ENCODE assay signal across 1 cellular context in the genomic region with DNA sequence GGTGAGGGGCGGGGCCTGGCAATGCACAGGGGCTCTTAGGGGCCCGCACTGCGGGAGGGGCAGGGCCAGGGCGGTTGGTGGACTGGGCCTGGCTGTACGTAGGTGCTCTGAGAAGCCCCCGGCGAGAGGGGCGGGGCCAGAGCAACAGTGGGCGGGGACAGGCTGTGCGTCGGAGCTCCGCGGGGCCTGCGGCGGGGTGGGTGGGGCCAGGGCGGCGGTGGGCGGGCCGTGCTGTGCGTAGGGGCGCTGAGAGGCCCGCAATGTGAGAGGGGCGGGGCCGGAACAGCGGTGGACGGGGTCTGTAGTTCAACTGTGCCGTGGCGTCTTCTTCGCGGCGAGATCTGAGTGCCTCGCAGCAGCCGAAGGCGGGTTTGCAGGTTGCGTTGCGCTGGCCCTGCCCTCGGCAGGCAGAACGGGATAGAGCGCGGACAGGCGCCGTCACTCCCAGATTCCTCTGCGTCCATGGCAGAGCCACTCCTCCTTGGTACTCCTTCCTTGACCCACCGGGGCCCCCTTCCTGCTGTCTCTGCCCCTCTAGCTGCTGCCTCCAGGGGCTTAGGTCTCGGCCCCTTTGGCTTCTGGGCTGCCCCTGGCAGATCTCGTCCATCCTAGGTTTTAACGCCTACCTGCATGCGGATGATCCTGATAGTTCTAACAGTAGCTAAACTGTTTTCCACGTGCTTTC.
A peak's percentile ranks its signal among the peaks of the same experiment; 100 is the strongest.
TF ChIP-seq lines count a peak whose summit lies in the region.

No MANE protein-coding gene starts in this region.

TF ChIP-seq in HepG2, 621 proteins besides CTCF, POLR2A, EP300 and RAD21 (continued from another document and continues in another):
- TF ChIP-seq, protein P1, sequence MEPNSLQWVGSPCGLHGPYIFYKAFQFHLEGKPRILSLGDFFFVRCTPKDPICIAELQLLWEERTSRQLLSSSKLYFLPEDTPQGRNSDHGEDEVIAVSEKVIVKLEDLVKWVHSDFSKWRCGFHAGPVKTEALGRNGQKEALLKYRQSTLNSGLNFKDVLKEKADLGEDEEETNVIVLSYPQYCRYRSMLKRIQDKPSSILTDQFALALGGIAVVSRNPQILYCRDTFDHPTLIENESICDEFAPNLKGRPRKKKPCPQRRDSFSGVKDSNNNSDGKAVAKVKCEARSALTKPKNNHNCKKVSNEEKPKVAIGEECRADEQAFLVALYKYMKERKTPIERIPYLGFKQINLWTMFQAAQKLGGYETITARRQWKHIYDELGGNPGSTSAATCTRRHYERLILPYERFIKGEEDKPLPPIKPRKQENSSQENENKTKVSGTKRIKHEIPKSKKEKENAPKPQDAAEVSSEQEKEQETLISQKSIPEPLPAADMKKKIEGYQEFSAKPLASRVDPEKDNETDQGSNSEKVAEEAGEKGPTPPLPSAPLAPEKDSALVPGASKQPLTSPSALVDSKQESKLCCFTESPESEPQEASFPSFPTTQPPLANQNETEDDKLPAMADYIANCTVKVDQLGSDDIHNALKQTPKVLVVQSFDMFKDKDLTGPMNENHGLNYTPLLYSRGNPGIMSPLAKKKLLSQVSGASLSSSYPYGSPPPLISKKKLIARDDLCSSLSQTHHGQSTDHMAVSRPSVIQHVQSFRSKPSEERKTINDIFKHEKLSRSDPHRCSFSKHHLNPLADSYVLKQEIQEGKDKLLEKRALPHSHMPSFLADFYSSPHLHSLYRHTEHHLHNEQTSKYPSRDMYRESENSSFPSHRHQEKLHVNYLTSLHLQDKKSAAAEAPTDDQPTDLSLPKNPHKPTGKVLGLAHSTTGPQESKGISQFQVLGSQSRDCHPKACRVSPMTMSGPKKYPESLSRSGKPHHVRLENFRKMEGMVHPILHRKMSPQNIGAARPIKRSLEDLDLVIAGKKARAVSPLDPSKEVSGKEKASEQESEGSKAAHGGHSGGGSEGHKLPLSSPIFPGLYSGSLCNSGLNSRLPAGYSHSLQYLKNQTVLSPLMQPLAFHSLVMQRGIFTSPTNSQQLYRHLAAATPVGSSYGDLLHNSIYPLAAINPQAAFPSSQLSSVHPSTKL (CRISPR knock-in tag; IDR thresholded peaks at IDR 0.05) = peak; percentile 62; the same call in 1 of the 2 replicates
- TF ChIP-seq SP4 (CRISPR knock-in tag; IDR thresholded peaks at IDR 0.05) = peak; percentile 87
- no peak; the same call in 1 of the 2 replicates for TF ChIP-seq ZMAT3 (CRISPR knock-in tag; conservative IDR thresholded peaks at IDR 0.05)
- TF ChIP-seq PAWR (CRISPR knock-in tag; IDR thresholded peaks at IDR 0.05; ENCODE audit: borderline replicate concordance) = 0 out of 2 replicates have a peak, but pooled peaks have one; percentile 65
- TF ChIP-seq ZFX (CRISPR knock-in tag; IDR thresholded peaks at IDR 0.05; ENCODE audit: low read depth) = peak; percentile 31
- 0 out of 2 replicates have a peak, but pooled peaks have one; percentile 21 for TF ChIP-seq TGIF2 (CRISPR knock-in tag; IDR thresholded peaks at IDR 0.05)
- TF ChIP-seq POLR2AphosphoS5 (IDR thresholded peaks at IDR 0.05; ENCODE audit: low read depth, low read length) = peak; percentile 53
- TF ChIP-seq ZNF772 (CRISPR knock-in tag; IDR thresholded peaks at IDR 0.05) = peak; percentile 3; the same call in 1 of the 2 replicates
- TF ChIP-seq ADNP (CRISPR knock-in tag; IDR thresholded peaks at IDR 0.05) = no peak
- TF ChIP-seq, protein P2, sequence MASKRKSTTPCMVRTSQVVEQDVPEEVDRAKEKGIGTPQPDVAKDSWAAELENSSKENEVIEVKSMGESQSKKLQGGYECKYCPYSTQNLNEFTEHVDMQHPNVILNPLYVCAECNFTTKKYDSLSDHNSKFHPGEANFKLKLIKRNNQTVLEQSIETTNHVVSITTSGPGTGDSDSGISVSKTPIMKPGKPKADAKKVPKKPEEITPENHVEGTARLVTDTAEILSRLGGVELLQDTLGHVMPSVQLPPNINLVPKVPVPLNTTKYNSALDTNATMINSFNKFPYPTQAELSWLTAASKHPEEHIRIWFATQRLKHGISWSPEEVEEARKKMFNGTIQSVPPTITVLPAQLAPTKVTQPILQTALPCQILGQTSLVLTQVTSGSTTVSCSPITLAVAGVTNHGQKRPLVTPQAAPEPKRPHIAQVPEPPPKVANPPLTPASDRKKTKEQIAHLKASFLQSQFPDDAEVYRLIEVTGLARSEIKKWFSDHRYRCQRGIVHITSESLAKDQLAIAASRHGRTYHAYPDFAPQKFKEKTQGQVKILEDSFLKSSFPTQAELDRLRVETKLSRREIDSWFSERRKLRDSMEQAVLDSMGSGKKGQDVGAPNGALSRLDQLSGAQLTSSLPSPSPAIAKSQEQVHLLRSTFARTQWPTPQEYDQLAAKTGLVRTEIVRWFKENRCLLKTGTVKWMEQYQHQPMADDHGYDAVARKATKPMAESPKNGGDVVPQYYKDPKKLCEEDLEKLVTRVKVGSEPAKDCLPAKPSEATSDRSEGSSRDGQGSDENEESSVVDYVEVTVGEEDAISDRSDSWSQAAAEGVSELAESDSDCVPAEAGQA (IDR thresholded peaks at IDR 0.05; ENCODE audit: low read depth) = 0 out of 2 replicates have a peak, but pooled peaks have one; percentile 17
- TF ChIP-seq, protein P2 (CRISPR knock-in tag; IDR thresholded peaks at IDR 0.05; ENCODE audit: borderline replicate concordance) = no peak
- TF ChIP-seq ZNF607 (CRISPR knock-in tag; IDR thresholded peaks at IDR 0.05; ENCODE audit: borderline replicate concordance) = peak; percentile 71; the same call in 1 of the 2 replicates
- peak; percentile 62; the same call in 2 of the 3 replicates for TF ChIP-seq MXI1 (IDR thresholded peaks at IDR 0.05; ENCODE audit: borderline replicate concordance, low read depth, low read length)
- TF ChIP-seq, protein P3, sequence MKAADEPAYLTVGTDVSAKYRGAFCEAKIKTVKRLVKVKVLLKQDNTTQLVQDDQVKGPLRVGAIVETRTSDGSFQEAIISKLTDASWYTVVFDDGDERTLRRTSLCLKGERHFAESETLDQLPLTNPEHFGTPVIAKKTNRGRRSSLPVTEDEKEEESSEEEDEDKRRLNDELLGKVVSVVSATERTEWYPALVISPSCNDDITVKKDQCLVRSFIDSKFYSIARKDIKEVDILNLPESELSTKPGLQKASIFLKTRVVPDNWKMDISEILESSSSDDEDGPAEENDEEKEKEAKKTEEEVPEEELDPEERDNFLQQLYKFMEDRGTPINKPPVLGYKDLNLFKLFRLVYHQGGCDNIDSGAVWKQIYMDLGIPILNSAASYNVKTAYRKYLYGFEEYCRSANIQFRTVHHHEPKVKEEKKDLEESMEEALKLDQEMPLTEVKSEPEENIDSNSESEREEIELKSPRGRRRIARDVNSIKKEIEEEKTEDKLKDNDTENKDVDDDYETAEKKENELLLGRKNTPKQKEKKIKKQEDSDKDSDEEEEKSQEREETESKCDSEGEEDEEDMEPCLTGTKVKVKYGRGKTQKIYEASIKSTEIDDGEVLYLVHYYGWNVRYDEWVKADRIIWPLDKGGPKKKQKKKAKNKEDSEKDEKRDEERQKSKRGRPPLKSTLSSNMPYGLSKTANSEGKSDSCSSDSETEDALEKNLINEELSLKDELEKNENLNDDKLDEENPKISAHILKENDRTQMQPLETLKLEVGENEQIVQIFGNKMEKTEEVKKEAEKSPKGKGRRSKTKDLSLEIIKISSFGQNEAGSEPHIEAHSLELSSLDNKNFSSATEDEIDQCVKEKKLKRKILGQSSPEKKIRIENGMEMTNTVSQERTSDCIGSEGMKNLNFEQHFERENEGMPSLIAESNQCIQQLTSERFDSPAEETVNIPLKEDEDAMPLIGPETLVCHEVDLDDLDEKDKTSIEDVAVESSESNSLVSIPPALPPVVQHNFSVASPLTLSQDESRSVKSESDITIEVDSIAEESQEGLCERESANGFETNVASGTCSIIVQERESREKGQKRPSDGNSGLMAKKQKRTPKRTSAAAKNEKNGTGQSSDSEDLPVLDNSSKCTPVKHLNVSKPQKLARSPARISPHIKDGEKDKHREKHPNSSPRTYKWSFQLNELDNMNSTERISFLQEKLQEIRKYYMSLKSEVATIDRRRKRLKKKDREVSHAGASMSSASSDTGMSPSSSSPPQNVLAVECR (CRISPR knock-in tag; IDR thresholded peaks at IDR 0.05; ENCODE audit: borderline replicate concordance) = peak; percentile 11; the same call in 1 of the 2 replicates
- TF ChIP-seq ZNF124 (CRISPR knock-in tag; IDR thresholded peaks at IDR 0.05) = 0 out of 2 replicates have a peak, but pooled peaks have one; percentile 31
- TF ChIP-seq ZNF709 (CRISPR knock-in tag; IDR thresholded peaks at IDR 0.05) = 0 out of 2 replicates have a peak, but pooled peaks have one; percentile 24
- 0 out of 2 replicates have a peak, but pooled peaks have one; percentile 15 for TF ChIP-seq FOSL2 (CRISPR knock-in tag; IDR thresholded peaks at IDR 0.05)
- 0 out of 2 replicates have a peak, but pooled peaks have one; percentile 6 for TF ChIP-seq ZSCAN31 (CRISPR knock-in tag; IDR thresholded peaks at IDR 0.05; ENCODE audit: low read depth)
- TF ChIP-seq ZBTB7B (CRISPR knock-in tag; IDR thresholded peaks at IDR 0.05) = peak; percentile 53; the same call in 1 of the 2 replicates
- 0 out of 2 replicates have a peak, but pooled peaks have one; percentile 18 for TF ChIP-seq CEBPG (CRISPR knock-in tag; IDR thresholded peaks at IDR 0.05)
- peak; percentile 68; the same call in 1 of the 2 replicates for TF ChIP-seq ZNF230 (CRISPR knock-in tag; IDR thresholded peaks at IDR 0.05)
- no peak for TF ChIP-seq NFRKB (IDR thresholded peaks at IDR 0.05)
- TF ChIP-seq, protein P4, sequence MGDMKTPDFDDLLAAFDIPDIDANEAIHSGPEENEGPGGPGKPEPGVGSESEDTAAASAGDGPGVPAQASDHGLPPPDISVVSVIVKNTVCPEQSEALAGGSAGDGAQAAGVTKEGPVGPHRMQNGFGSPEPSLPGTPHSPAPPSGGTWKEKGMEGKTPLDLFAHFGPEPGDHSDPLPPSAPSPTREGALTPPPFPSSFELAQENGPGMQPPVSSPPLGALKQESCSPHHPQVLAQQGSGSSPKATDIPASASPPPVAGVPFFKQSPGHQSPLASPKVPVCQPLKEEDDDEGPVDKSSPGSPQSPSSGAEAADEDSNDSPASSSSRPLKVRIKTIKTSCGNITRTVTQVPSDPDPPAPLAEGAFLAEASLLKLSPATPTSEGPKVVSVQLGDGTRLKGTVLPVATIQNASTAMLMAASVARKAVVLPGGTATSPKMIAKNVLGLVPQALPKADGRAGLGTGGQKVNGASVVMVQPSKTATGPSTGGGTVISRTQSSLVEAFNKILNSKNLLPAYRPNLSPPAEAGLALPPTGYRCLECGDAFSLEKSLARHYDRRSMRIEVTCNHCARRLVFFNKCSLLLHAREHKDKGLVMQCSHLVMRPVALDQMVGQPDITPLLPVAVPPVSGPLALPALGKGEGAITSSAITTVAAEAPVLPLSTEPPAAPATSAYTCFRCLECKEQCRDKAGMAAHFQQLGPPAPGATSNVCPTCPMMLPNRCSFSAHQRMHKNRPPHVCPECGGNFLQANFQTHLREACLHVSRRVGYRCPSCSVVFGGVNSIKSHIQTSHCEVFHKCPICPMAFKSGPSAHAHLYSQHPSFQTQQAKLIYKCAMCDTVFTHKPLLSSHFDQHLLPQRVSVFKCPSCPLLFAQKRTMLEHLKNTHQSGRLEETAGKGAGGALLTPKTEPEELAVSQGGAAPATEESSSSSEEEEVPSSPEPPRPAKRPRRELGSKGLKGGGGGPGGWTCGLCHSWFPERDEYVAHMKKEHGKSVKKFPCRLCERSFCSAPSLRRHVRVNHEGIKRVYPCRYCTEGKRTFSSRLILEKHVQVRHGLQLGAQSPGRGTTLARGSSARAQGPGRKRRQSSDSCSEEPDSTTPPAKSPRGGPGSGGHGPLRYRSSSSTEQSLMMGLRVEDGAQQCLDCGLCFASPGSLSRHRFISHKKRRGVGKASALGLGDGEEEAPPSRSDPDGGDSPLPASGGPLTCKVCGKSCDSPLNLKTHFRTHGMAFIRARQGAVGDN (CRISPR knock-in tag; IDR thresholded peaks at IDR 0.05) = peak; percentile 88
- no peak for TF ChIP-seq ZFP90 (CRISPR knock-in tag; IDR thresholded peaks at IDR 0.05; ENCODE audit: borderline replicate concordance)
- peak; percentile 76 for TF ChIP-seq ERF (CRISPR knock-in tag; IDR thresholded peaks at IDR 0.05)
- TF ChIP-seq ZNF34 (CRISPR knock-in tag; IDR thresholded peaks at IDR 0.05; ENCODE audit: borderline replicate concordance) = 0 out of 2 replicates have a peak, but pooled peaks have one; percentile 3
- TF ChIP-seq ZNF225 (CRISPR knock-in tag; IDR thresholded peaks at IDR 0.05) = 0 out of 2 replicates have a peak, but pooled peaks have one; percentile 27
- no peak for TF ChIP-seq SMARCE1 (IDR thresholded peaks at IDR 0.05; ENCODE audit: borderline replicate concordance)
- TF ChIP-seq NR2F6 (IDR thresholded peaks at IDR 0.05) = no peak
- TF ChIP-seq NR2F6 (CRISPR knock-in tag; IDR thresholded peaks at IDR 0.05) = peak; percentile 12; the same call in 1 of the 2 replicates
- TF ChIP-seq, protein P5, sequence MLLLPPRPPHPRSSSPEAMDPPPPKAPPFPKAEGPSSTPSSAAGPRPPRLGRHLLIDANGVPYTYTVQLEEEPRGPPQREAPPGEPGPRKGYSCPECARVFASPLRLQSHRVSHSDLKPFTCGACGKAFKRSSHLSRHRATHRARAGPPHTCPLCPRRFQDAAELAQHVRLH (CRISPR knock-in tag; IDR thresholded peaks at IDR 0.05; ENCODE audit: borderline replicate concordance, low read depth) = peak; percentile 74; the same call in 1 of the 2 replicates
- TF ChIP-seq, protein P6, sequence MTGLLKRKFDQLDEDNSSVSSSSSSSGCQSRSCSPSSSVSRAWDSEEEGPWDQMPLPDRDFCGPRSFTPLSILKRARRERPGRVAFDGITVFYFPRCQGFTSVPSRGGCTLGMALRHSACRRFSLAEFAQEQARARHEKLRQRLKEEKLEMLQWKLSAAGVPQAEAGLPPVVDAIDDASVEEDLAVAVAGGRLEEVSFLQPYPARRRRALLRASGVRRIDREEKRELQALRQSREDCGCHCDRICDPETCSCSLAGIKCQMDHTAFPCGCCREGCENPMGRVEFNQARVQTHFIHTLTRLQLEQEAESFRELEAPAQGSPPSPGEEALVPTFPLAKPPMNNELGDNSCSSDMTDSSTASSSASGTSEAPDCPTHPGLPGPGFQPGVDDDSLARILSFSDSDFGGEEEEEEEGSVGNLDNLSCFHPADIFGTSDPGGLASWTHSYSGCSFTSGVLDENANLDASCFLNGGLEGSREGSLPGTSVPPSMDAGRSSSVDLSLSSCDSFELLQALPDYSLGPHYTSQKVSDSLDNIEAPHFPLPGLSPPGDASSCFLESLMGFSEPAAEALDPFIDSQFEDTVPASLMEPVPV (CRISPR knock-in tag; IDR thresholded peaks at IDR 0.05) = peak; percentile 31; the same call in 1 of the 2 replicates
